9 cellular contexts compared by ENCODE assay signal in the genomic region with DNA sequence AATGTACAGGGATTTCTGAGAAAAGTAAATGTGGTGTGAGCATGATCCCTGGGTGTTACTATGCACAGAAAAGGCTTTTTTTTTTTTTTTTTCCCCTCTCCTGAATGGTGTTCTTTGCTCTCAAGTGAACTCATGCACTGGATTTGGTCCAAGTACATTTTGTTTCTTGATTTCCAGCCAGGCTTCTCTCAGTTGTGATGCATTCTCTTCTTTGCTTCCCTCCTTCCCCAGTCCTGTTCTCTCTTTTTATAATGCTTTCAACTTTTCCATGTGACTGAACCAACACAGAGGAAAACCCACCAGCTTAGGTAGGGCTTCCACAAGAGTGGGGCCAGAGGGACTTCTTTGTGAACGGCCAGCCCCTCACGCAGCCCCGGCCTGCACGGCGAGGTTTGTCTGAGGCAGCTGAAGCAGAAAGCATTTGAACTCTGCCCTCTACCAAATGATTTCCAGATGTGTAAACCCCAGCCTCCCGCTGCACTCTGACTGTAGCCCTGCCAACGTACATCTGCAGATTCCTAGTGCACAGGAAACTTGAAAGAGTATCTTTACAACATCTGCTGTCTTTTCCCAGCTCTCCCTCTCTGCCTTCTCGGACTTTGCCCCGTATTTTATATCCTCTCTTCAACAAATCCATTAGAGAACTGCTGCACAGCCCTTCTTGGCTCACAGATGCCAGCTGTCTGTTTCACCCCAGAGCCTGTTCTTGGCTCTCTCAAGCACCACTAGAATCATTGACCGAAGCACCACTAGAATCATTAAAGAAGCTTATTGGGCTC.
A peak's percentile ranks its signal among the peaks of the same experiment; 100 is the strongest.
DNase-seq lines count a peak whose midpoint lies in the region; FAIRE-seq and TF ChIP-seq lines count a peak whose summit lies in the region.
"Had no signal": no experiment of that assay in that cellular context is flagged by ENCODE, and none has a peak within 500 bp of the region (broad histone marks: within the 10 kb centered on the region; RNA-seq: fewer than 3 reads in every experiment).

No MANE protein-coding gene starts in this region.

- H3K4me3 ChIP-seq in smooth muscle cell: peak overlapping the region; percentile 27

- TF ChIP-seq RAD21 in Ishikawa (IDR thresholded peaks at IDR 0.05; ENCODE audit: low read depth): no peak

- H4K20me1 ChIP-seq in smooth muscle cell (ENCODE audit: low read depth): no peaks in the 10 kb centered on the region

- no peak overlapping the region for H3K27ac Mint-ChIP-seq in Calu3 (ENCODE audit: unreplicated experiment)

- no peaks in the 10 kb centered on the region for H3K9me3 Mint-ChIP-seq in Calu3 (ENCODE audit: low read depth, unreplicated experiment)

- peak; percentile 95 for FAIRE-seq in islet of Langerhans (lab: Jason Lieb, UNC)

- CTCF ChIA-PET in Calu3 (lab: Charles Lee): no interaction called here

- peak overlapping the region; percentile 70 for H3K4me2 ChIP-seq in smooth muscle cell
- H3K4me2 ChIP-seq: KMS-11 had no signal

- H3K79me2 ChIP-seq in smooth muscle cell (ENCODE audit: low read depth): no peaks in the 10 kb centered on the region

- TF ChIP-seq CTCF in smooth muscle cell (IDR thresholded peaks at IDR 0.05; ENCODE audit: borderline replicate concordance, insufficient read depth, poor library complexity, severe bottlenecking) (no peak), Calu3 (IDR thresholded peaks at IDR 0.05; ENCODE audit: unreplicated experiment) (no peak)

- peaks cover 16% of the 10 kb centered on the region for H3K4me1 ChIP-seq in smooth muscle cell (ENCODE audit: low read depth)

- intact Hi-C loops in Calu3 (cut with micrococcal nuclease; ENCODE audit: unreplicated experiment): no loop called here

- no TSS peak for BruUV-seq in Calu3 (replicated peaks; lab: Mats Ljungman, UMichigan)

- no peak overlapping the region for H3K9ac ChIP-seq in smooth muscle cell (ENCODE audit: low read depth)
- H3K9ac ChIP-seq: KMS-11 had no signal

- no peak for TF ChIP-seq EP300 in Ishikawa (IDR thresholded peaks at IDR 0.05; ENCODE audit: borderline replicate concordance)

- H3K27ac ChIP-seq in smooth muscle cell (ENCODE audit: low read depth): peak overlapping the region; percentile 49
- H3K27ac ChIP-seq: KMS-11 had no signal

- DNase-seq in astrocyte of the hippocampus (ENCODE audit: low read depth, low spot score) (peak; percentile 95), smooth muscle cell (lab: John Stamatoyannopoulos, UW; ENCODE audit: unreplicated experiment) (peak; percentile 37), activated gamma-delta T cell (lab: John Stamatoyannopoulos, UW) (no peak), Calu3 (no peak)
- no peak for DNase-seq in activated CD4-positive, alpha-beta T cell treated with anti-CD3 and anti-CD28 coated beads, Interleukin-2, amount 50 U/mL, for 1 hour
- DNase-seq in activated CD4-positive, CD25-positive, alpha-beta regulatory T cell (lab: John Stamatoyannopoulos, UW): no peak

- H3K4me3 Mint-ChIP-seq in Calu3 (ENCODE audit: low read depth, unreplicated experiment): no peak overlapping the region

- no peaks in the 10 kb centered on the region for H3K27me3 Mint-ChIP-seq in Calu3 (ENCODE audit: unreplicated experiment)

- no peaks in the 10 kb centered on the region for H3K9me3 ChIP-seq in smooth muscle cell (replicated peaks; ENCODE audit: low read depth)

- WGBS in smooth muscle cell (ENCODE audit: low lambda C conversion rate): 10% methylated on average over 10 of the region's 10 CpGs

- no peaks in the 10 kb centered on the region for H3K4me1 Mint-ChIP-seq in Calu3 (ENCODE audit: low read depth, unreplicated experiment)

- H3F3A ChIP-seq in smooth muscle cell (ENCODE audit: low read depth): no peaks in the 10 kb centered on the region

- no peaks in the 10 kb centered on the region for H3K36me3 Mint-ChIP-seq in Calu3 (ENCODE audit: insufficient read depth, unreplicated experiment)

- peak overlapping the region; percentile 49 for H2AFZ ChIP-seq in smooth muscle cell (ENCODE audit: low read depth)

- no peaks in the 10 kb centered on the region for H3K36me3 ChIP-seq in smooth muscle cell (ENCODE audit: low read depth)

- H3K27me3 ChIP-seq in smooth muscle cell (ENCODE audit: low read depth): no peaks in the 10 kb centered on the region

TF ChIP-seq in Ishikawa, 13 proteins besides CTCF, POLR2A, EP300 and RAD21:
- TF ChIP-seq TCF12 (IDR thresholded peaks at IDR 0.05; ENCODE audit: low read depth) (peak; percentile 79; the same call in 1 of the 2 replicates), CREB1 (IDR thresholded peaks at IDR 0.05; ENCODE audit: low read depth) (no peak), NFIC (IDR thresholded peaks at IDR 0.05) (peak; percentile 45)

Comparison
In these comparisons a context has a peak if more than half of its experiments do, and no peak if none do; other contexts are left out.
1. DNase-seq: peak in astrocyte of the hippocampus (single experiment) and smooth muscle cell (single experiment); none in activated gamma-delta T cell (single experiment), activated CD4-positive, alpha-beta T cell treated with anti-CD3 and anti-CD28 coated beads, Interleukin-2, amount 50 U/mL, for 1 hour (single experiment), Calu3 (single experiment) and activated CD4-positive, CD25-positive, alpha-beta regulatory T cell (0 of 4).